1 cellular context compared by ENCODE assay signal in the genomic region with DNA sequence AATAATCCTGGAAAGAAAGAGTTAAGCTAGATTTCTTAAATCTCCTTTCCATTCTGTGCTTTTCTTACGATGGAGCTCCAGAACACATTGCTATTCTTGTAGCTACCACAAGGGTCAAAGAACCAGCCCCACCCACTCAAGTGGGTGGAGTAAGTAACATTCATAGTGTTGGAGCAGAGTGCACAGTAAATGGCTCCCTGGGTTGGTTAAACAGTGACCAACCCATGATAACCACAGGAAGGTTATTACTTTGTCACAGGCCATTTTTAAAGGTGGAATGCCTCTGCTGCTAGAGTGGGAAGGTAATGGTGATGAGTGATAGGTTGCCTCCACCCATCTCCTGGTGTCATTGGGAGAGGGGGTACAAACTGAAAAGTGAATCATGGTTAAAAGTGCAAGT.
TF ChIP-seq lines count a peak whose summit lies in the region.

No MANE protein-coding gene starts in this region.

TF ChIP-seq in HCT116, 20 proteins besides CTCF, POLR2A, EP300 and RAD21 (continued from another document):
- TF ChIP-seq, protein P1, sequence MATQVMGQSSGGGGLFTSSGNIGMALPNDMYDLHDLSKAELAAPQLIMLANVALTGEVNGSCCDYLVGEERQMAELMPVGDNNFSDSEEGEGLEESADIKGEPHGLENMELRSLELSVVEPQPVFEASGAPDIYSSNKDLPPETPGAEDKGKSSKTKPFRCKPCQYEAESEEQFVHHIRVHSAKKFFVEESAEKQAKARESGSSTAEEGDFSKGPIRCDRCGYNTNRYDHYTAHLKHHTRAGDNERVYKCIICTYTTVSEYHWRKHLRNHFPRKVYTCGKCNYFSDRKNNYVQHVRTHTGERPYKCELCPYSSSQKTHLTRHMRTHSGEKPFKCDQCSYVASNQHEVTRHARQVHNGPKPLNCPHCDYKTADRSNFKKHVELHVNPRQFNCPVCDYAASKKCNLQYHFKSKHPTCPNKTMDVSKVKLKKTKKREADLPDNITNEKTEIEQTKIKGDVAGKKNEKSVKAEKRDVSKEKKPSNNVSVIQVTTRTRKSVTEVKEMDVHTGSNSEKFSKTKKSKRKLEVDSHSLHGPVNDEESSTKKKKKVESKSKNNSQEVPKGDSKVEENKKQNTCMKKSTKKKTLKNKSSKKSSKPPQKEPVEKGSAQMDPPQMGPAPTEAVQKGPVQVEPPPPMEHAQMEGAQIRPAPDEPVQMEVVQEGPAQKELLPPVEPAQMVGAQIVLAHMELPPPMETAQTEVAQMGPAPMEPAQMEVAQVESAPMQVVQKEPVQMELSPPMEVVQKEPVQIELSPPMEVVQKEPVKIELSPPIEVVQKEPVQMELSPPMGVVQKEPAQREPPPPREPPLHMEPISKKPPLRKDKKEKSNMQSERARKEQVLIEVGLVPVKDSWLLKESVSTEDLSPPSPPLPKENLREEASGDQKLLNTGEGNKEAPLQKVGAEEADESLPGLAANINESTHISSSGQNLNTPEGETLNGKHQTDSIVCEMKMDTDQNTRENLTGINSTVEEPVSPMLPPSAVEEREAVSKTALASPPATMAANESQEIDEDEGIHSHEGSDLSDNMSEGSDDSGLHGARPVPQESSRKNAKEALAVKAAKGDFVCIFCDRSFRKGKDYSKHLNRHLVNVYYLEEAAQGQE (IDR thresholded peaks at IDR 0.05; ENCODE audit: low read depth), result no peak
- TF ChIP-seq SRF (IDR thresholded peaks at IDR 0.05; ENCODE audit: low read depth), result no peak
- TF ChIP-seq POLR2AphosphoS5 (IDR thresholded peaks at IDR 0.05; ENCODE audit: low read depth, low read length), result no peak
